Comparison of ENCODE assay signal across 8 cellular contexts in genomic region chr16:81036751-81037350, GRCh38. TPM values are rescaled to one million over a fixed set of nuclear protein-coding genes. Genes with fewer than 3 reads are reported as not detected.
DNase-seq lines count a peak whose midpoint lies in the region; ATAC-seq and TF ChIP-seq lines count a peak whose summit lies in the region.

No MANE protein-coding gene starts in this region.

- H3K9me3 ChIP-seq in adrenal gland (replicated peaks in 1 of 3) (no peaks in the 10 kb centered on the region), thymus (ENCODE audit: control insufficient read depth) (no peaks in the 10 kb centered on the region)

- no peak for TF ChIP-seq CTCF in HFF-Myc (IDR thresholded peaks at IDR 0.05; ENCODE audit: low read depth, low read length, missing control alignments)
- TF ChIP-seq CTCF in adrenal gland (IDR thresholded peaks at IDR 0.05), result no peak

- H3K4me3 ChIP-seq in HFF-Myc (replicated peaks; ENCODE audit: low read depth, low read length), result peak overlapping the region; percentile 73
- H3K4me3 ChIP-seq in adrenal gland, result peak overlapping the region in 3 of 4 donors; percentile 19 to 98 (median 43)
- peak overlapping the region; percentile 88 for H3K4me3 ChIP-seq in thymus (ENCODE audit: low read length)

- H3K27ac ChIP-seq in adrenal gland (no peak overlapping the region), thymus (ENCODE audit: low read depth) (no peak overlapping the region)

- DNase-seq in A172 (ENCODE audit: low spot score) (peak; percentile 9), HFF-Myc (ENCODE audit: extremely low read depth, low read depth) (no peak), adrenal gland (peak in 1 of 7 donors; percentile 5), kidney tubule cell (ENCODE audit: low spot score) (peak; percentile 6), ACHN (no peak), NCI-H82 treated with DMSO at 0.1 percent for 48 hours (lab: John Stamatoyannopoulos, UW; ENCODE audit: unreplicated experiment) (no peak)

- H3K27me3 ChIP-seq in adrenal gland (no peaks in the 10 kb centered on the region), thymus (ENCODE audit: control insufficient read depth, insufficient read depth) (no peaks in the 10 kb centered on the region)

- no peak for ATAC-seq in GM18867 (IDR thresholded peaks at IDR 0.05; ENCODE audit: unreplicated experiment)

- in situ Hi-C loops in ACHN (cut with HindIII; ENCODE audit: low pct_ligation_motif_present, low pct_unique_long_range_greater_than_20kb, low sequenced_read_pairs), result no loop called here

- WGBS in adrenal gland, 4 donors, result 28 to 35% (median 33%) methylated on average over 10 of the region's 10 CpGs
- 47% methylated on average over 10 of the region's 10 CpGs for WGBS in thymus

- H3K4me1 ChIP-seq in adrenal gland (replicated peaks in 1 of 2) (peaks cover 9 to 20% of the 10 kb centered on the region in 2 donors), thymus (ENCODE audit: control insufficient read depth, insufficient read depth, low read length) (peaks cover 11% of the 10 kb centered on the region)

- H3K36me3 ChIP-seq in adrenal gland (replicated peaks in 1 of 2) (peaks cover 0 to 6% of the 10 kb centered on the region in 2 donors), thymus (ENCODE audit: control insufficient read depth, insufficient read depth) (peaks cover 16% of the 10 kb centered on the region)

- intact Hi-C loops in adrenal gland (cut with DNase I), result loop anchor here (5.0 to 10.0 kb wide), 2 partner anchors 58 to 700 kb away; partner anchors contain the start of gene GCSH (in 1 of the 2)

- TF ChIP-seq POLR2A in adrenal gland (IDR thresholded peaks at IDR 0.05), result no peak

RNA-seq across cellular contexts. Expression of gene ATMIN, which starts 1.2 kb away (rescaled TPM):
- total RNA-seq in A172 (2014; rRNA removed; shearing (Covaris generic)), result 59.9 and 62.1 TPM in 2 replicates
- 10 to 100 TPM; 25.8 to 46.4 (median 34.3) TPM for total RNA-seq in adrenal gland
- 10 to 100 TPM; 10.1 to 45.7 (median 11.1) TPM for polyA plus RNA-seq in adrenal gland
- 19.3 TPM for polyA plus RNA-seq in thymus

RNA-seq across cellular contexts. Expression of gene CENPN, which starts 29.8 kb away (rescaled TPM):
- total RNA-seq in A172 (2014; rRNA removed; shearing (Covaris generic)), result 123 and 128 TPM in 2 replicates
- total RNA-seq in adrenal gland, result 10 to 100 TPM in 2 of 8 donors, 1 to 10 TPM in 6; 2.2 to 12.0 (median 7.1) TPM
- polyA plus RNA-seq in adrenal gland, result 10 to 100 TPM in 1 of 3 donors, 1 to 10 TPM in 2; 2.1 to 10.7 (median 3.0) TPM
- polyA plus RNA-seq in thymus, result 6.3 TPM

RNA-seq across cellular contexts. Expression of gene CMC2, which starts 30.2 kb away (rescaled TPM):
- 197 and 288 TPM in 2 replicates for total RNA-seq in A172 (2014; rRNA removed; shearing (Covaris generic))
- 100 to 1,000 TPM in 1 of 8 donors, 10 to 100 TPM in 7; 36.1 to 170 (median 57.1) TPM for total RNA-seq in adrenal gland
- polyA plus RNA-seq in adrenal gland (10 to 100 TPM; 51.8 to 77.7 (median 71.8) TPM), thymus (94.3 TPM)

RNA-seq across cellular contexts. Expression of gene C16orf46, which starts 40.2 kb away (rescaled TPM):
- total RNA-seq in A172 (2014; rRNA removed; shearing (Covaris generic)), result 0.65 and 2.0 TPM in 2 replicates
- 1 to 10 TPM in 3 of 8 donors, under 1 TPM in 3, not detected in 2; 0.24 to 6.0 (median 0.86) TPM for total RNA-seq in adrenal gland
- polyA plus RNA-seq in adrenal gland (under 1 TPM; 0.17 to 0.59 (median 0.48) TPM), thymus (1.4 TPM)

RNA-seq across cellular contexts. Expression of gene GCSH, which starts 59.3 kb away (rescaled TPM):
- 72.8 and 85.0 TPM in 2 replicates for total RNA-seq in A172 (2014; rRNA removed; shearing (Covaris generic))
- total RNA-seq in adrenal gland, result 10 to 100 TPM; 10.3 to 32.2 (median 23.7) TPM
- polyA plus RNA-seq in adrenal gland, result 10 to 100 TPM; 13.4 to 80.1 (median 25.6) TPM
- 39.3 TPM for polyA plus RNA-seq in thymus

Comparison
In these comparisons a context has a peak if more than half of its experiments do, and no peak if none do; other contexts are left out.
1. DNase-seq: peak in A172 (single experiment) and kidney tubule cell (single experiment); none in HFF-Myc (single experiment), ACHN (single experiment) and NCI-H82 treated with DMSO at 0.1 percent for 48 hours (single experiment).
2. Peak in every context shown above with its lines, with median percentiles within 50 percentile points of each other: H3K4me3 ChIP-seq.